13 cellular contexts compared by ENCODE assay signal in genomic region chr2:232310189-232310588, GRCh38.
DNase-seq lines count a peak whose midpoint lies in the region; ATAC-seq and TF ChIP-seq lines count a peak whose summit lies in the region.
"Had no signal": no experiment of that assay in that cellular context is flagged by ENCODE, and none has a peak within 500 bp of the region (broad histone marks: within the 10 kb centered on the region; RNA-seq: fewer than 3 reads in every experiment).

No MANE protein-coding gene starts in this region.

- POLR2A ChIA-PET in CD4-positive, alpha-beta memory T cell (lab: Charles Lee; ENCODE audit: partially characterized antibody), result interaction anchor here (0.9 to 1.6 kb wide), 6 partner anchors 9 to 241 kb away, joined by 3 to 6 read pairs (median 4); partner anchors contain the start of genes EIF4E2 and TIGD1

- peak overlapping the region; percentile 38 to 80 (median 69) for H3K4me3 Mint-ChIP-seq in CD4-positive, alpha-beta memory T cell

- no peaks in the 10 kb centered on the region for H3K9me3 ChIP-seq in CD4-positive, alpha-beta memory T cell (ENCODE audit: control insufficient read depth in 1 of 2, low read length in 2 of 2)
- H3K9me3 ChIP-seq in OCI-LY1 (ENCODE audit: low read length), result peaks cover 5% of the 10 kb centered on the region; the same call in 1 of the 2 replicates
- H3K9me3 ChIP-seq in mammary epithelial cell (replicated peaks; ENCODE audit: insufficient read depth, low read length), result no peaks in the 10 kb centered on the region

- H3K27ac ChIP-seq in CD4-positive, alpha-beta memory T cell (ENCODE audit: low read depth, low read length), result peak overlapping the region; percentile 35
- H3K27ac ChIP-seq in OCI-LY1 (ENCODE audit: low read depth, low read length, poor library complexity, severe bottlenecking), result peak overlapping the region; percentile 54
- H3K27ac ChIP-seq in mammary epithelial cell (ENCODE audit: insufficient read depth, low read depth, low read length), result no peak overlapping the region

- CTCF ChIA-PET in CD4-positive, alpha-beta memory T cell (lab: Charles Lee; ENCODE audit: partially characterized antibody), result interaction anchor here (0.8 to 8.1 kb wide), 7 partner anchors 9 to 54 kb away, joined by 3 to 58 read pairs (median 11); no protein-coding TSS in a partner anchor
- CTCF ChIA-PET in mammary epithelial cell (lab: Charles Lee; ENCODE audit: low non-redundant PET), result no interaction called here

- no peaks in the 10 kb centered on the region for H3K27me3 ChIP-seq in CD4-positive, alpha-beta memory T cell (ENCODE audit: insufficient read depth, low read length)
- H3K27me3 ChIP-seq in OCI-LY1 (ENCODE audit: insufficient read depth, low read length) (no peaks in the 10 kb centered on the region), mammary epithelial cell (ENCODE audit: insufficient read depth, low read length) (no peaks in the 10 kb centered on the region)

- ATAC-seq in GM19328 (IDR thresholded peaks at IDR 0.05; ENCODE audit: unreplicated experiment) (no peak), HG03439 (IDR thresholded peaks at IDR 0.05; ENCODE audit: unreplicated experiment) (no peak)

- intact Hi-C loops in CD4-positive, alpha-beta memory T cell (cut with micrococcal nuclease), result loop anchor here (10.0 kb wide), 2 partner anchors 175 to 525 kb away; partner anchors contain the start of genes COPS7B and PDE6D
- intact Hi-C loops in mammary epithelial cell (cut with micrococcal nuclease), result no loop called here

- H3K9me2 ChIP-seq in OCI-LY1 (ENCODE audit: low read depth, low read length), result no peaks in the 10 kb centered on the region

- H3K79me2 ChIP-seq in OCI-LY1 (ENCODE audit: insufficient read depth, low read length) (no peaks in the 10 kb centered on the region), mammary epithelial cell (ENCODE audit: insufficient read depth, low read length) (no peaks in the 10 kb centered on the region)

- H3K27me3 Mint-ChIP-seq in CD4-positive, alpha-beta memory T cell, result no peaks in the 10 kb centered on the region

- TF ChIP-seq CTCF in OCI-LY1 (IDR thresholded peaks at IDR 0.05; ENCODE audit: low read length), result no peak
- TF ChIP-seq CTCF in mammary epithelial cell (conservative IDR thresholded peaks at IDR 0.05 in 1 of 2, IDR thresholded peaks at IDR 0.05 in 1 of 2; ENCODE audit: extremely low read depth in 1 of 2, insufficient read depth in 1 of 2, low read depth in 1 of 2, low read length in 2 of 2), result no peak

- H3K4me1 ChIP-seq in CD4-positive, alpha-beta memory T cell (ENCODE audit: insufficient read depth, low read length), result peaks cover 68% of the 10 kb centered on the region
- H3K4me1 ChIP-seq in OCI-LY1 (ENCODE audit: insufficient read depth, low read length, severe bottlenecking) (peaks cover 22% of the 10 kb centered on the region), mammary epithelial cell (ENCODE audit: insufficient read depth, low read length) (peaks cover 40% of the 10 kb centered on the region)

- peak overlapping the region; percentile 86 to 95 (median 90) for H3K27ac Mint-ChIP-seq in CD4-positive, alpha-beta memory T cell

- dilution Hi-C loops in mammary epithelial cell (cut with HindIII; ENCODE audit: low sequenced_read_pairs), result no loop called here

- BruUV-seq in mammary epithelial cell (replicated peaks; lab: Mats Ljungman, UMichigan), result no TSS peak

- H3K4me2 ChIP-seq in OCI-LY1 (ENCODE audit: low read length) (peak overlapping the region; percentile 21; the same call in 1 of the 2 replicates), mammary epithelial cell (ENCODE audit: insufficient read depth, low read depth, low read length) (no peak overlapping the region)

- H3F3A ChIP-seq in OCI-LY1 (ENCODE audit: insufficient read depth, low read length), result no peaks in the 10 kb centered on the region

- 14% methylated on average over 5 of the region's 9 CpGs for WGBS in mammary epithelial cell (ENCODE audit: low coverage, missing lambda C conversion rate)

- H3K4me1 Mint-ChIP-seq in CD4-positive, alpha-beta memory T cell, result peaks cover 54 to 81% (median 64%) of the 10 kb centered on the region in 4 donors

- H3K9me3 Mint-ChIP-seq in CD4-positive, alpha-beta memory T cell, result peaks cover 0 to 4% (median 0%) of the 10 kb centered on the region in 8 donors

- H3K36me3 Mint-ChIP-seq in CD4-positive, alpha-beta memory T cell, result peaks cover 4 to 14% of the 10 kb centered on the region in 2 donors

- H3K9ac ChIP-seq in OCI-LY1 (ENCODE audit: low read length), result no peak overlapping the region; the same call in 1 of the 2 replicates
- no peak overlapping the region for H3K9ac ChIP-seq in mammary epithelial cell (ENCODE audit: insufficient read depth, low read length)

- H2AFZ ChIP-seq in OCI-LY1 (ENCODE audit: low read length) (no peak overlapping the region), mammary epithelial cell (ENCODE audit: low read depth, low read length) (peak overlapping the region; percentile 12)

- H3K4me3 ChIP-seq in CD4-positive, alpha-beta memory T cell (ENCODE audit: low read length in 2 of 2), result peak overlapping the region in 1 of 2 donors; percentile 4
- H3K4me3 ChIP-seq in OCI-LY1 (ENCODE audit: low read depth, low read length, poor library complexity, severe bottlenecking), result no peak overlapping the region
- H3K4me3 ChIP-seq in mammary epithelial cell (replicated peaks in 1 of 3; ENCODE audit: insufficient read depth in 1 of 3, low read depth in 2 of 3, low read length in 3 of 3), result no peak overlapping the region

- peak in 1 of 5 donors; percentile 59 for DNase-seq in CD4-positive, alpha-beta memory T cell
- DNase-seq in mammary epithelial cell, result no peak
- peak; percentile 35 for DNase-seq in occipital lobe (lab: John Stamatoyannopoulos, UW)
- no peak for DNase-seq in NCI-H1105 treated with DMSO at 0.1 percent for 48 hours (lab: John Stamatoyannopoulos, UW)
- DNase-seq in NCI-H748 treated with DMSO at 0.1 percent for 48 hours (lab: John Stamatoyannopoulos, UW), result no peak
- DNase-seq: activated CD4-positive, CD25-positive, alpha-beta regulatory T cell treated with anti-CD3 and anti-CD28 coated beads, Interleukin-2, amount 50 U/mL, for 72 hours; COR-L47; NCI-H526; SIG-M5; small intestine had no signal

- in situ Hi-C loops in mammary epithelial cell (cut with MboI; ENCODE audit: low sequenced_read_pairs in 2 of 2), result no loop called here

- H3K36me3 ChIP-seq in CD4-positive, alpha-beta memory T cell (ENCODE audit: insufficient read depth, low read length), result no peaks in the 10 kb centered on the region
- H3K36me3 ChIP-seq in OCI-LY1 (ENCODE audit: insufficient read depth, low read length) (no peaks in the 10 kb centered on the region), mammary epithelial cell (ENCODE audit: insufficient read depth, low read length) (no peaks in the 10 kb centered on the region)

- H4K20me1 ChIP-seq in OCI-LY1 (ENCODE audit: insufficient read depth, low read length) (no peaks in the 10 kb centered on the region), mammary epithelial cell (ENCODE audit: insufficient read depth, low read length) (no peaks in the 10 kb centered on the region)
